ENCODE assay signal across 25 cellular contexts in genomic region chr1:4761324-4761723, GRCh38.
"Had no signal": no experiment of that assay in that cellular context is flagged by ENCODE, and none has a peak within 500 bp of the region (broad histone marks: within the 10 kb centered on the region; RNA-seq: fewer than 3 reads in every experiment).

No MANE protein-coding gene starts in this region.

- H3K27me3 ChIP-seq: suprapubic skin, testis, thyroid gland, tibial nerve, transverse colon, upper lobe of left lung, uterus, vagina had no signal

- H3K36me3 ChIP-seq: stomach, suprapubic skin, thoracic aorta, thyroid gland, tibial artery, tibial nerve, transverse colon, upper lobe of left lung, upper lobe of right lung, uterus, vagina had no signal

- H3K27ac ChIP-seq: stomach, suprapubic skin, testis, thoracic aorta, thyroid gland, tibial artery, tibial nerve, transverse colon, upper lobe of left lung, upper lobe of right lung, uterus, vagina had no signal

- H3K4me3 ChIP-seq: stomach, suprapubic skin, testis, thoracic aorta, thyroid gland, tibial artery, tibial nerve, transverse colon, upper lobe of left lung, upper lobe of right lung, uterus, vagina had no signal

- DNase-seq: stimulated activated CD4-positive, alpha-beta T cell treated with anti-CD3 and anti-CD28 coated beads, Interleukin-2, amount 100 ng/mL, for 48 hours; stimulated activated CD4-positive, alpha-beta T cell treated with anti-CD3 and anti-CD28 coated beads, Interleukin-4, amount 100 ng/mL, for 1 hour; stimulated activated CD4-positive, alpha-beta T cell treated with anti-CD3 and anti-CD28 coated beads, Interleukin-4, amount 100 ng/mL, for 24 hours; stimulated activated CD4-positive, alpha-beta T cell treated with anti-CD3 and anti-CD28 coated beads, Interleukin-4, amount 100 ng/mL, for 4 hours; stimulated activated CD8-positive, alpha-beta memory T cell treated with anti-CD3 and anti-CD28 coated beads, Interleukin-4, amount 100 ng/mL, for 48 hours; stimulated activated naive B cell treated with anti-CD40 and anti-IgM and Interleukin-4, amounts not matched to agents 10 μg/mL and 1 μg/mL and 100 μg/mL, for 72 hours; stimulated activated naive CD4-positive, alpha-beta T cell; stimulated activated naive CD4-positive, alpha-beta T cell treated with Interleukin-2 at 50 U/mL for 16 hours; stimulated activated naive CD8-positive, alpha-beta T cell treated with anti-CD3 and anti-CD28 coated beads, Interleukin-15, amount 100 ng/mL, for 72 hours; stimulated activated naive CD8-positive, alpha-beta T cell treated with anti-CD3 and anti-CD28 coated beads, Interleukin-15, Interleukin-2, amounts not matched to agents 100 U/mL and 50 U/mL, for 24 hours; stomach; testis; thyroid gland; tibial artery; transverse colon; trophoblast cell; upper lobe of left lung; upper lobe of right lung; uterus had no signal

- H3K9me3 ChIP-seq: suprapubic skin, testis, thoracic aorta, thyroid gland, tibial artery, transverse colon, upper lobe of right lung, uterus, vagina had no signal

- ATAC-seq: stimulated activated effector memory CD8-positive, alpha-beta T cell treated with anti-CD3 and anti-CD28 coated beads, Interleukin-12 subunit alpha, Interleukin-12 subunit beta, amount 100 ng/mL, for 72 hours; stimulated activated memory B cell treated with anti-CD40 and anti-IgM and Interleukin-4, amounts not matched to agents 10 μg/mL and 1 μg/mL and 100 μg/mL, for 72 hours; stimulated activated naive B cell treated with anti-CD40 and anti-IgM and Interleukin-4, amounts not matched to agents 10 μg/mL and 1 μg/mL and 100 μg/mL, for 72 hours; stimulated activated naive CD8-positive, alpha-beta T cell treated with anti-CD3 and anti-CD28 coated beads, Interleukin-15, amount 100 ng/mL, for 72 hours; stimulated activated naive CD8-positive, alpha-beta T cell treated with anti-CD3 and anti-CD28 coated beads, Interleukin-15, Interleukin-2, amounts not matched to agents 100 U/mL and 50 U/mL, for 24 hours; upper lobe of right lung had no signal

- H3K4me1 ChIP-seq: stomach, testis, thyroid gland, tibial artery, tibial nerve, transverse colon, upper lobe of left lung, upper lobe of right lung, uterus, vagina had no signal
